In the genomic region with DNA sequence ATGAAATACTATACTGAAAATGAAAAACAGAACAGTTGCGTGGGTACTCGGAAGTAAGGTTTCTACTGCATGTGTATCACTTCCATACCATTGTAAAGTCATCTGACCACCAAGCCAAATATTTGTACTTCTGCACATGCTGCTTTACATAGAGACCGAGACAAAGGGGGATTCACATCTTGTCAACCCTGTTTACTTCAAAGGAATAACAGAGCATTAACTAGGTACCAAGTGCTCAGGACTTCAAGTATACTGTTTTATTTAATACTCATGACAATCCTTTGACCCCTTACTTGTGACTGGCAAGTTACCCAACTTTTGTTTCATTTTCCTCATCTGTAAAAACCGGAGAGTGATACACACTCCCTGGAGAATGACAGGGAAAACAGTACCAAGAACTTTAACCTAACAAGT, we compare ENCODE assay signal across 10 cellular contexts. TPM values are rescaled to one million over a fixed set of nuclear protein-coding genes. Genes with fewer than 3 reads are reported as not detected.
DNase-seq lines count a peak whose midpoint lies in the region; ATAC-seq, FAIRE-seq and TF ChIP-seq lines count a peak whose summit lies in the region.
"Had no signal": no experiment of that assay in that cellular context is flagged by ENCODE, and none has a peak within 500 bp of the region (broad histone marks: within the 10 kb centered on the region; RNA-seq: fewer than 3 reads in every experiment).

No MANE protein-coding gene starts in this region.

- H3K9me3 Mint-ChIP-seq in chondrocyte (ENCODE audit: low read depth) = no peaks in the 10 kb centered on the region
- no peaks in the 10 kb centered on the region for H3K9me3 Mint-ChIP-seq in progenitor cell of endocrine pancreas (ENCODE audit: low read depth)
- H3K9me3 Mint-ChIP-seq in mesothelial cell of epicardium = no peaks in the 10 kb centered on the region

- ATAC-seq in HG03095 (IDR thresholded peaks at IDR 0.05; ENCODE audit: unreplicated experiment) (peak; percentile 57), GM21529 (IDR thresholded peaks at IDR 0.05; ENCODE audit: unreplicated experiment) (no peak), HG03460 (IDR thresholded peaks at IDR 0.05; ENCODE audit: unreplicated experiment) (no peak)

- TF ChIP-seq CTCF in chondrocyte (IDR thresholded peaks at IDR 0.05) (no peak), progenitor cell of endocrine pancreas (IDR thresholded peaks at IDR 0.05; ENCODE audit: unreplicated experiment) (no peak), mesothelial cell of epicardium (IDR thresholded peaks at IDR 0.05; ENCODE audit: unreplicated experiment) (no peak)

- no peak overlapping the region for H3K4me3 Mint-ChIP-seq in chondrocyte (ENCODE audit: unreplicated experiment)
- no peak overlapping the region for H3K4me3 Mint-ChIP-seq in progenitor cell of endocrine pancreas (ENCODE audit: low read depth)
- no peak overlapping the region for H3K4me3 Mint-ChIP-seq in mesothelial cell of epicardium

- DNase-seq in GM12892 (ENCODE audit: insufficient read length) (no peak), chondrocyte (ENCODE audit: low spot score) (no peak), progenitor cell of endocrine pancreas (ENCODE audit: low spot score, unreplicated experiment) (no peak), mesothelial cell of epicardium (ENCODE audit: low spot score in 2 of 2, unreplicated experiment in 2 of 2) (no peak)
- DNase-seq: central memory CD4-positive, alpha-beta T cell; NCI-H446 treated with DMSO at 0.1 percent for 48 hours; SW 1271 had no signal

- no peaks in the 10 kb centered on the region for H3K27me3 Mint-ChIP-seq in chondrocyte (ENCODE audit: low read depth)
- no peaks in the 10 kb centered on the region for H3K27me3 Mint-ChIP-seq in progenitor cell of endocrine pancreas
- H3K27me3 Mint-ChIP-seq in mesothelial cell of epicardium (ENCODE audit: low read depth) = no peaks in the 10 kb centered on the region

- peak; percentile 9 for FAIRE-seq in GM12892 (lab: Jason Lieb, UNC)

- H3K27ac Mint-ChIP-seq in chondrocyte (ENCODE audit: unreplicated experiment) (peak overlapping the region; percentile 9), progenitor cell of endocrine pancreas (peak overlapping the region; percentile 77), mesothelial cell of epicardium (no peak overlapping the region)

- H3K4me1 Mint-ChIP-seq in chondrocyte (ENCODE audit: low read depth) (peaks cover 88% of the 10 kb centered on the region), progenitor cell of endocrine pancreas (ENCODE audit: low read depth) (peaks cover 61% of the 10 kb centered on the region), mesothelial cell of epicardium (peaks cover 38% of the 10 kb centered on the region)

- no peak for TF ChIP-seq POLR2A in GM12892 (IDR thresholded peaks at IDR 0.05; ENCODE audit: low read depth, low read length)

- H3K36me3 Mint-ChIP-seq in chondrocyte (ENCODE audit: low read depth) (no peaks in the 10 kb centered on the region), progenitor cell of endocrine pancreas (ENCODE audit: insufficient read depth) (peaks cover 2% of the 10 kb centered on the region), mesothelial cell of epicardium (peaks cover 6% of the 10 kb centered on the region)

RNA-seq across cellular contexts. Expression of a gene that starts 9.9 kb away (rescaled TPM):
- polyA plus RNA-seq in GM12892 (2012; ENCODE audit: missing spikeins) = 43.5 TPM
- total RNA-seq in chondrocyte = 139 to 157 TPM (median 156 TPM) in 3 replicates
- 116 and 126 TPM in 2 replicates for total RNA-seq in progenitor cell of endocrine pancreas
- 90.2 to 92.9 TPM (median 90.4 TPM) in 3 replicates for total RNA-seq in mesothelial cell of epicardium
